9 cellular contexts compared by ENCODE assay signal in the genomic region with DNA sequence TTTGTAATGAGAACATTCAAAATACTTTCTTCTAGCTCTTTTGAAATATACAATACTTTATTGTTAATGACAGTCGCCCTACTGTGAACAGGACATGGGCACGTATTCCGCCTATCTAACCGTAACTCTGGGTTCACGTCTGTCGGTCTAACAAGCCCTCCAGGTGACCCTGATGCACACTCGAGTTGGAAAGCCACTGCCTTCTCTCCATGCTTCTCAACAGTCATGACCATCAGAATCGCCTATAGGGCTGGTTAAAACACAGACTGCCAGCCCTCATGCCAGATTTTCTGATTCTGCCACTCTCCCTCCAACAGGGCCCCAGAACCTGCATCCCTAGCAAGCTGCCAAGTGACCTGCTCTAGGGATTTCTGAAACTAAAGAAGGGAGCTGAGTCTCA.
A peak's percentile ranks its signal among the peaks of the same experiment; 100 is the strongest.
DNase-seq lines count a peak whose midpoint lies in the region; ATAC-seq, FAIRE-seq and TF ChIP-seq lines count a peak whose summit lies in the region.
"Had no signal": no experiment of that assay in that cellular context is flagged by ENCODE, and none has a peak within 500 bp of the region (broad histone marks: within the 10 kb centered on the region; RNA-seq: fewer than 3 reads in every experiment).

No MANE protein-coding gene starts in this region.

- no peaks in the 10 kb centered on the region for H3K27me3 ChIP-seq in liver (ENCODE audit: control insufficient read depth in 4 of 4, insufficient read depth in 4 of 4, low read length in 3 of 4)
- H3K27me3 ChIP-seq in HepG2 (ENCODE audit: control insufficient read depth in 1 of 2, insufficient read depth in 2 of 2, low read length in 2 of 2), result no peaks in the 10 kb centered on the region
- no peaks in the 10 kb centered on the region for H3K27me3 ChIP-seq in astrocyte (ENCODE audit: insufficient read depth, low read length)
- no peaks in the 10 kb centered on the region for H3K27me3 ChIP-seq in naive thymus-derived CD4-positive, alpha-beta T cell (ENCODE audit: control insufficient read depth in 2 of 2, insufficient read depth in 2 of 2, low read length in 2 of 2)
- H3K27me3 ChIP-seq in vagina, result no peaks in the 10 kb centered on the region

- peaks cover 10% of the 10 kb centered on the region for H3K36me3 Mint-ChIP-seq in astrocyte (ENCODE audit: low read depth, unreplicated experiment)
- H3K36me3 Mint-ChIP-seq in naive thymus-derived CD4-positive, alpha-beta T cell, result peaks cover 0 to 30% (median 3%) of the 10 kb centered on the region in 5 donors

- no peaks in the 10 kb centered on the region for H3K27me3 Mint-ChIP-seq in astrocyte (ENCODE audit: low read depth, unreplicated experiment)
- H3K27me3 Mint-ChIP-seq in naive thymus-derived CD4-positive, alpha-beta T cell, result peaks cover 0 to 2% (median 0%) of the 10 kb centered on the region in 5 donors

- in situ Hi-C loops in HepG2 (cut with HindIII; ENCODE audit: extremely low pct_ligation_motif_present, low pct_unique_long_range_greater_than_20kb), result no loop called here

- H3K27ac ChIP-seq in liver (ENCODE audit: low read depth in 1 of 2, low read length in 2 of 2), result peak overlapping the region; percentile 13 to 65
- no peak overlapping the region for H3K27ac ChIP-seq in HepG2 (ENCODE audit: extremely low read length, insufficient read depth, low read length)
- no peak overlapping the region for H3K27ac ChIP-seq in astrocyte (ENCODE audit: low read depth, low read length)
- H3K27ac ChIP-seq in naive thymus-derived CD4-positive, alpha-beta T cell (ENCODE audit: low read depth, low read length), result peak overlapping the region; percentile 90
- peak overlapping the region; percentile 54 for H3K27ac ChIP-seq in vagina

- H3K4me1 Mint-ChIP-seq in astrocyte (ENCODE audit: low read depth, unreplicated experiment), result peaks cover 47% of the 10 kb centered on the region
- H3K4me1 Mint-ChIP-seq in naive thymus-derived CD4-positive, alpha-beta T cell, result peaks cover 72 to 100% (median 96%) of the 10 kb centered on the region in 7 donors

- TF ChIP-seq POLR2A in HepG2 (IDR thresholded peaks at IDR 0.05; ENCODE audit: insufficient read depth in 1 of 2, low read depth in 2 of 2, low read length in 2 of 2) (no peak), vagina (IDR thresholded peaks at IDR 0.05) (no peak)

- H4K20me1 ChIP-seq in HepG2 (ENCODE audit: insufficient read depth, low read length) (peaks cover 8% of the 10 kb centered on the region), astrocyte (ENCODE audit: insufficient read depth, low read length) (peaks cover 51% of the 10 kb centered on the region)

- H3K4me2 ChIP-seq in HepG2 (ENCODE audit: low read depth, low read length) (no peak overlapping the region), astrocyte (ENCODE audit: low read length) (no peak overlapping the region)

- intact Hi-C loops in HepG2 (cut with micrococcal nuclease; ENCODE audit: unreplicated experiment) (no loop called here), vagina (cut with DNase I) (no loop called here)
- intact Hi-C loops in naive thymus-derived CD4-positive, alpha-beta T cell (cut with micrococcal nuclease), result loop anchor here in 1 of 2 donors (5.0 to 10.0 kb wide), 2 partner anchors 281 to 381 kb away; a partner anchor contains a TSS

- H3K4me1 ChIP-seq in liver (ENCODE audit: control insufficient read depth in 4 of 4, insufficient read depth in 4 of 4, low read length in 3 of 4), result peaks cover 0 to 16% (median 0%) of the 10 kb centered on the region in 4 donors
- H3K4me1 ChIP-seq in HepG2 (ENCODE audit: insufficient read depth, low read length), result no peaks in the 10 kb centered on the region
- peaks cover 17% of the 10 kb centered on the region for H3K4me1 ChIP-seq in astrocyte (ENCODE audit: insufficient read depth, low read length)
- H3K4me1 ChIP-seq in naive thymus-derived CD4-positive, alpha-beta T cell (ENCODE audit: control insufficient read depth in 2 of 2, insufficient read depth in 2 of 2, low read length in 2 of 2), result peaks cover 93 to 96% of the 10 kb centered on the region in 2 donors
- peaks cover 77% of the 10 kb centered on the region for H3K4me1 ChIP-seq in vagina

- no peak for FAIRE-seq in HepG2 (lab: Jason Lieb, UNC)
- no peak for FAIRE-seq in astrocyte (lab: Jason Lieb, UNC)

- H3K36me3 ChIP-seq in liver (ENCODE audit: control insufficient read depth in 4 of 4, insufficient read depth in 3 of 4, low read depth in 1 of 4, low read length in 3 of 4), result no peaks in the 10 kb centered on the region
- H3K36me3 ChIP-seq in HepG2 (replicated peaks in 1 of 2; ENCODE audit: control insufficient read depth in 1 of 2, insufficient read depth in 2 of 2, low read length in 2 of 2), result no peaks in the 10 kb centered on the region; a peak in 1 of 5 replicates
- H3K36me3 ChIP-seq in astrocyte (ENCODE audit: insufficient read depth, low read length), result no peaks in the 10 kb centered on the region
- no peaks in the 10 kb centered on the region for H3K36me3 ChIP-seq in naive thymus-derived CD4-positive, alpha-beta T cell (ENCODE audit: control insufficient read depth in 2 of 3, insufficient read depth in 3 of 3, low read length in 3 of 3)
- H3K36me3 ChIP-seq in vagina, result no peaks in the 10 kb centered on the region

- DNase-seq in HepG2 (ENCODE audit: low spot score) (no peak), astrocyte (ENCODE audit: low read depth) (no peak), vagina (ENCODE audit: extremely low spot score in 2 of 2) (peak in 1 of 2 donors; percentile 80), DMS79 treated with DMSO at 0.1 percent for 48 hours (lab: John Stamatoyannopoulos, UW) (no peak), DMS153 (lab: John Stamatoyannopoulos, UW) (no peak)
- DNase-seq in naive thymus-derived CD4-positive, alpha-beta T cell, result no peak
- DNase-seq: NCI-H2107 had no signal

- H3K4me3 Mint-ChIP-seq in astrocyte (ENCODE audit: unreplicated experiment), result no peak overlapping the region
- peak overlapping the region; percentile 64 to 86 (median 69) for H3K4me3 Mint-ChIP-seq in naive thymus-derived CD4-positive, alpha-beta T cell

- peak overlapping the region; percentile 47 for H3K27ac Mint-ChIP-seq in astrocyte (ENCODE audit: unreplicated experiment)
- peak overlapping the region; percentile 94 to 100 (median 99) for H3K27ac Mint-ChIP-seq in naive thymus-derived CD4-positive, alpha-beta T cell

- H2AFZ ChIP-seq in HepG2 (ENCODE audit: low read length) (no peak overlapping the region), astrocyte (ENCODE audit: low read depth, low read length) (no peak overlapping the region)

- BruUV-seq in HepG2 (replicated peaks; lab: Mats Ljungman, UMichigan), result no TSS peak

- H3K9ac ChIP-seq in liver (ENCODE audit: low read depth in 1 of 2, low read length in 2 of 2) (peak overlapping the region in 1 of 2 donors; percentile 32), HepG2 (ENCODE audit: insufficient read depth, low read depth, low read length) (no peak overlapping the region), astrocyte (ENCODE audit: low read length) (no peak overlapping the region)

- H3K9me3 Mint-ChIP-seq in astrocyte (ENCODE audit: unreplicated experiment), result no peaks in the 10 kb centered on the region
- H3K9me3 Mint-ChIP-seq in naive thymus-derived CD4-positive, alpha-beta T cell, result peaks cover 0 to 2% (median 0%) of the 10 kb centered on the region in 11 donors

- no peak for ATAC-seq in HepG2
- no peak for ATAC-seq in naive thymus-derived CD4-positive, alpha-beta T cell
- ATAC-seq in HG03469 (IDR thresholded peaks at IDR 0.05; ENCODE audit: unreplicated experiment), result no peak

- H3K4me3 ChIP-seq in liver (ENCODE audit: low read depth in 1 of 3, low read length in 3 of 3) (no peak overlapping the region), HepG2 (replicated peaks in 1 of 3; ENCODE audit: insufficient read depth in 1 of 3, low read depth in 2 of 3, low read length in 3 of 3) (no peak overlapping the region), astrocyte (ENCODE audit: insufficient read depth, low read depth, low read length) (no peak overlapping the region), vagina (no peak overlapping the region)
- peak overlapping the region; percentile 2 for H3K4me3 ChIP-seq in naive thymus-derived CD4-positive, alpha-beta T cell (ENCODE audit: low read length)

- CTCF ChIA-PET in HepG2 (lab: Yijun Ruan, JAX; ENCODE audit: low intra/inter-chr PET ratio, low total read pairs), result no interaction called here
- CTCF ChIA-PET in naive thymus-derived CD4-positive, alpha-beta T cell (lab: Charles Lee), result interaction anchor here (0.7 to 4.2 kb wide), 9 partner anchors 10 to 462 kb away, joined by 3 to 17 read pairs (median 4); no protein-coding TSS in a partner anchor

- TF ChIP-seq RAD21 in liver (IDR thresholded peaks at IDR 0.05) (no peak), HepG2 (CRISPR knock-in tag; IDR thresholded peaks at IDR 0.05) (no peak)

- 96% methylated on average over 8 of the region's 8 CpGs for WGBS in liver
- WGBS in HepG2 (ENCODE audit: low lambda C conversion rate), result 97% methylated on average over 8 of the region's 8 CpGs

- TF ChIP-seq CTCF in liver (IDR thresholded peaks at IDR 0.05; ENCODE audit: low read depth, low read length, missing input control) (no peak), HepG2 (CRISPR knock-in tag; IDR thresholded peaks at IDR 0.05) (no peak), astrocyte (IDR thresholded peaks at IDR 0.05; ENCODE audit: insufficient read depth, low read depth, low read length) (no peak), vagina (IDR thresholded peaks at IDR 0.05) (no peak)

- peaks cover 20% of the 10 kb centered on the region for H3K79me2 ChIP-seq in HepG2 (ENCODE audit: insufficient read depth, low read length)
- H3K79me2 ChIP-seq in astrocyte (ENCODE audit: insufficient read depth, low read length), result peaks cover 95% of the 10 kb centered on the region

- H3K9me3 ChIP-seq in liver (ENCODE audit: control insufficient read depth in 4 of 4, low read length in 3 of 4) (no peaks in the 10 kb centered on the region), HepG2 (ENCODE audit: low read length) (no peaks in the 10 kb centered on the region), astrocyte (ENCODE audit: insufficient read depth, low read depth, low read length) (no peaks in the 10 kb centered on the region), vagina (no peaks in the 10 kb centered on the region)
- no peaks in the 10 kb centered on the region for H3K9me3 ChIP-seq in naive thymus-derived CD4-positive, alpha-beta T cell (ENCODE audit: control insufficient read depth in 2 of 3, low read length in 3 of 3)

- POLR2A ChIA-PET in HepG2 (lab: Yijun Ruan, JAX), result no interaction called here
- POLR2A ChIA-PET in naive thymus-derived CD4-positive, alpha-beta T cell (lab: Charles Lee), result interaction anchor here (0.5 to 20.4 kb wide), 21 partner anchors 11 to 469 kb away, joined by 3 to 356 read pairs (median 3); no protein-coding TSS in a partner anchor

- TF ChIP-seq EP300 in HepG2 (IDR thresholded peaks at IDR 0.05; ENCODE audit: low read depth in 2 of 2, low read length in 2 of 2) (no peak), HepG2 (CRISPR knock-in tag; IDR thresholded peaks at IDR 0.05; ENCODE audit: borderline replicate concordance) (no peak)

TF ChIP-seq in liver, 16 proteins besides CTCF, POLR2A, EP300 and RAD21 (continues in another document):
- no peak for TF ChIP-seq EGR1 (IDR thresholded peaks at IDR 0.05; ENCODE audit: low read depth in 2 of 2)
- no peak for TF ChIP-seq FOXA2 (IDR thresholded peaks at IDR 0.05)

Comparison
In these comparisons a context has a peak if more than half of its experiments do, and no peak if none do; other contexts are left out.
1. H3K27ac ChIP-seq: peak in liver (2 of 2), naive thymus-derived CD4-positive, alpha-beta T cell (single experiment) and vagina (single experiment); none in HepG2 (single experiment) and astrocyte (single experiment).